ENCODE assay signal across 10 cellular contexts in genomic region chr17:65783845-65784334, GRCh38.
DNase-seq lines count a peak whose midpoint lies in the region; ATAC-seq and TF ChIP-seq lines count a peak whose summit lies in the region.
"Had no signal": no experiment of that assay in that cellular context is flagged by ENCODE, and none has a peak within 500 bp of the region (broad histone marks: within the 10 kb centered on the region; RNA-seq: fewer than 3 reads in every experiment).

No MANE protein-coding gene starts in this region.

- no peak overlapping the region for H3K18ac ChIP-seq in trophoblast cell (ENCODE audit: low read length)
- H3K18ac ChIP-seq in mesendoderm (ENCODE audit: low read length): no peak overlapping the region

- H3K36me3 Mint-ChIP-seq in natural killer cell: no peaks in the 10 kb centered on the region

- ATAC-seq in esophagus mucosa (peak; percentile 66), natural killer cell (no peak)

- H3K27me3 Mint-ChIP-seq in natural killer cell (ENCODE audit: low read depth in 2 of 2): peaks cover 5 to 14% of the 10 kb centered on the region in 2 donors

- H2AK5ac ChIP-seq in trophoblast cell (ENCODE audit: low read length) (no peak overlapping the region), mesendoderm (ENCODE audit: low read length) (no peak overlapping the region)

- H2BK120ac ChIP-seq in trophoblast cell (ENCODE audit: insufficient read depth, low read length, poor library complexity) (no peak overlapping the region), mesendoderm (ENCODE audit: low read depth, low read length) (no peak overlapping the region)

- no peak overlapping the region for H4K8ac ChIP-seq in trophoblast cell (ENCODE audit: low read depth, low read length)
- H4K8ac ChIP-seq in mesendoderm (ENCODE audit: low read depth, low read length): no peak overlapping the region

- H3K9ac ChIP-seq in trophoblast cell (ENCODE audit: low read length): no peak overlapping the region
- no peak overlapping the region for H3K9ac ChIP-seq in mesendoderm (ENCODE audit: low read length)

- peaks cover 0 to 2% of the 10 kb centered on the region in 2 donors for H3K9me3 Mint-ChIP-seq in natural killer cell

- no peak overlapping the region for H3K23ac ChIP-seq in trophoblast cell (ENCODE audit: low read length)
- H3K23ac ChIP-seq in mesendoderm (ENCODE audit: low read length): no peak overlapping the region

- intact Hi-C loops in natural killer cell (cut with micrococcal nuclease): no loop called here

- H3K14ac ChIP-seq in trophoblast cell (ENCODE audit: low read length): no peak overlapping the region

- no peak overlapping the region for H2AFZ ChIP-seq in trophoblast cell (ENCODE audit: insufficient read depth, low read length, poor library complexity)

- H3K27me3 ChIP-seq in trophoblast cell (ENCODE audit: insufficient read depth, low read length) (no peaks in the 10 kb centered on the region), mesendoderm (ENCODE audit: insufficient read depth, low read length, poor library complexity) (no peaks in the 10 kb centered on the region)

- H2BK12ac ChIP-seq in trophoblast cell (ENCODE audit: low read length): no peak overlapping the region

- no peak overlapping the region for H3K27ac Mint-ChIP-seq in natural killer cell

- H3K4me3 Mint-ChIP-seq in natural killer cell: no peak overlapping the region
- H3K4me3 Mint-ChIP-seq: nephron had no signal

- H3K56ac ChIP-seq in mesendoderm (ENCODE audit: low read length): no peak overlapping the region

- H2BK5ac ChIP-seq in trophoblast cell (ENCODE audit: low read depth, low read length, poor library complexity) (no peak overlapping the region), mesendoderm (ENCODE audit: low read length) (no peak overlapping the region)

- no peak overlapping the region for H4K5ac ChIP-seq in mesendoderm (ENCODE audit: low read length)

- H3K4me3 ChIP-seq in trophoblast cell (ENCODE audit: low read depth, low read length): no peak overlapping the region
- H3K4me3 ChIP-seq in mesendoderm (ENCODE audit: low read length): no peak overlapping the region

- 100% methylated on average over 1 of the region's 4 CpGs for WGBS in trophoblast cell (ENCODE audit: extremely low coverage, insufficient coverage, insufficient read length)
- WGBS in mesendoderm (ENCODE audit: extremely low coverage, insufficient coverage, low lambda C conversion rate): no CpG with 5 or more reads among the region's 4 CpGs

- H3K4me2 ChIP-seq in trophoblast cell (ENCODE audit: low read length) (no peak overlapping the region), mesendoderm (ENCODE audit: low read length) (no peak overlapping the region)

- no peak overlapping the region for H4K91ac ChIP-seq in trophoblast cell (ENCODE audit: low read depth, low read length)

- no peak overlapping the region for H4K12ac ChIP-seq in trophoblast cell (ENCODE audit: low read depth, low read length)

- H3K36me3 ChIP-seq in trophoblast cell (ENCODE audit: control insufficient read depth in 1 of 2, insufficient read depth in 2 of 2, low read length in 2 of 2) (no peaks in the 10 kb centered on the region), mesendoderm (ENCODE audit: control insufficient read depth, insufficient read depth, low read length) (no peaks in the 10 kb centered on the region)

- DNase-seq in RKO (ENCODE audit: low spot score): peak; percentile 4
- peak; percentile 17 to 55 for DNase-seq in trophoblast cell
- DNase-seq in mesendoderm: no peak
- no peak for DNase-seq in NCI-H2171 (lab: John Stamatoyannopoulos, UW)
- DNase-seq in natural killer cell: no peak
- DNase-seq in islet precursor cell: no peak
- DNase-seq: effector CD8-positive, alpha-beta T cell had no signal

- no peak overlapping the region for H2BK15ac ChIP-seq in mesendoderm (replicated peaks; ENCODE audit: low read depth)

- no peaks in the 10 kb centered on the region for H3K79me1 ChIP-seq in trophoblast cell (ENCODE audit: low read length)
- H3K79me1 ChIP-seq in mesendoderm (ENCODE audit: low read length): no peaks in the 10 kb centered on the region

- peak overlapping the region; percentile 89 for H3K27ac ChIP-seq in C4-2B
- H3K27ac ChIP-seq in trophoblast cell (ENCODE audit: low read depth, low read length): no peak overlapping the region
- no peak overlapping the region for H3K27ac ChIP-seq in mesendoderm (ENCODE audit: low read depth, low read length)

- no peaks in the 10 kb centered on the region for H3K79me2 ChIP-seq in trophoblast cell (ENCODE audit: control insufficient read depth, insufficient read depth, low read length, poor library complexity)
- H3K79me2 ChIP-seq in mesendoderm (ENCODE audit: control insufficient read depth, insufficient read depth, low read length): no peaks in the 10 kb centered on the region

- no peak overlapping the region for H3K4ac ChIP-seq in trophoblast cell (ENCODE audit: low read depth, low read length)
- no peak overlapping the region for H3K4ac ChIP-seq in mesendoderm (ENCODE audit: low read depth, low read length)

- no peaks in the 10 kb centered on the region for H3K4me1 Mint-ChIP-seq in natural killer cell

- H3K4me1 ChIP-seq in trophoblast cell (ENCODE audit: control insufficient read depth in 1 of 2, insufficient read depth in 2 of 2, low read length in 2 of 2) (no peaks in the 10 kb centered on the region), mesendoderm (ENCODE audit: control insufficient read depth, low read depth, low read length) (no peaks in the 10 kb centered on the region)

- H3K9me3 ChIP-seq in trophoblast cell (ENCODE audit: insufficient read depth, low read depth, low read length): no peaks in the 10 kb centered on the region

- TF ChIP-seq CTCF in C4-2B (conservative IDR thresholded peaks at IDR 0.05) (no peak), natural killer cell (IDR thresholded peaks at IDR 0.05) (no peak)

Comparison
In these comparisons a context has a peak if more than half of its experiments do, and no peak if none do; other contexts are left out.
1. DNase-seq: peak in RKO (single experiment) and trophoblast cell (2 of 2); none in mesendoderm (single experiment), NCI-H2171 (single experiment), natural killer cell (single experiment) and islet precursor cell (single experiment).